In the genomic region with DNA sequence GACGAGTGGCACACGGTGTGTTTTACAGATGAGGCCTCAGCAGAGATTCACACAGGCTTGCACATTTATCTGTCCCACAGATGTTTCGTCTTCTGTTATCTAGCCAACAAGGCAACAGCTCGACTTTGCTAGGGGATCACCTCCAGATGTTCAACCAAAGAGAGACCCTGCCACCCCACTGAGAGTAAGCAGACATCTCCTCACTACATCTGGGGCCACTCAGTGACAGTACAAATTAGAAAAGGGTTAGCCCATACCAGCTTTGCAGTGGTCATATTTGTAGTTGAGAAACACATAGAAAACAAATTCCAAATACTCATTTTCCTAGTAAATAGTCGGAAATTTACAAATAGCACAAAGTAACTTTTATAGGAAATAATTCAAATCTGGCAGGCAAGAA, we compare ENCODE assay signal across 16 cellular contexts.
DNase-seq lines count a peak whose midpoint lies in the region; ATAC-seq and TF ChIP-seq lines count a peak whose summit lies in the region.
"Had no signal": no experiment of that assay in that cellular context is flagged by ENCODE, and none has a peak within 500 bp of the region (broad histone marks: within the 10 kb centered on the region; RNA-seq: fewer than 3 reads in every experiment).

No MANE protein-coding gene starts in this region.

- H3K27ac ChIP-seq in thoracic aorta = peak overlapping the region; percentile 23 to 27
- H3K27ac ChIP-seq: BLaER1 had no signal

- no peaks in the 10 kb centered on the region for H3K9me3 Mint-ChIP-seq in HFFc6
- H3K9me3 Mint-ChIP-seq: GM23338 had no signal

- peaks cover 14% of the 10 kb centered on the region for H3K4me1 Mint-ChIP-seq in HFFc6 (ENCODE audit: low read depth)
- H3K4me1 Mint-ChIP-seq: CD8-positive, alpha-beta memory T cell had no signal

- peak overlapping the region; percentile 23; the same call in 1 of the 2 replicates for H3K27ac Mint-ChIP-seq in HFFc6
- H3K27ac Mint-ChIP-seq: CD8-positive, alpha-beta memory T cell; GM23338 had no signal

- no peaks in the 10 kb centered on the region for H3K9me3 ChIP-seq in thoracic aorta
- H3K9me3 ChIP-seq: BLaER1, Caco-2 had no signal

- H3K27me3 ChIP-seq in thoracic aorta (replicated peaks; ENCODE audit: insufficient read depth) = no peaks in the 10 kb centered on the region
- H3K27me3 ChIP-seq: BLaER1 had no signal

- H3K4me3 ChIP-seq in thoracic aorta = no peak overlapping the region
- H3K4me3 ChIP-seq: BLaER1, GM23338 had no signal

- ATAC-seq in thoracic aorta (ENCODE audit: insufficient number of reproducible peaks, low FRiP score, low read depth) (no peak), HG03439 (IDR thresholded peaks at IDR 0.05; ENCODE audit: unreplicated experiment) (no peak)
- ATAC-seq: GM23338, HepG2 had no signal

- H3K4me1 ChIP-seq in thoracic aorta (ENCODE audit: control insufficient read depth in 1 of 2, low read depth in 2 of 2) = peaks cover 15 to 57% of the 10 kb centered on the region in 2 donors
- H3K4me1 ChIP-seq: Caco-2 had no signal

- DNase-seq in AG20443 (ENCODE audit: low spot score) (peak; percentile 22), HFFc6 (no peak), fibroblast of gingiva (ENCODE audit: low read depth) (peak; percentile 10), thoracic aorta (ENCODE audit: low spot score) (no peak), NCI-H446 treated with DMSO at 0.1 percent for 48 hours (lab: John Stamatoyannopoulos, UW) (no peak), occipital lobe (lab: John Stamatoyannopoulos, UW) (no peak)
- DNase-seq: AML-193; Caco-2; CD8-positive, alpha-beta memory T cell; DND-41; GDM1; H7 had no signal

- peaks cover 1% of the 10 kb centered on the region; the same call in 1 of the 2 replicates for H3K27me3 Mint-ChIP-seq in HFFc6 (ENCODE audit: insufficient read depth)
- H3K27me3 Mint-ChIP-seq: CD8-positive, alpha-beta memory T cell had no signal

- no peaks in the 10 kb centered on the region for H3K36me3 Mint-ChIP-seq in HFFc6 (ENCODE audit: low read depth)
- H3K36me3 Mint-ChIP-seq: CD8-positive, alpha-beta memory T cell had no signal

- no peak overlapping the region for H3K4me3 Mint-ChIP-seq in HFFc6
- H3K4me3 Mint-ChIP-seq: CD8-positive, alpha-beta memory T cell; GM23338 had no signal

- H3K36me3 ChIP-seq in thoracic aorta = no peaks in the 10 kb centered on the region

- TF ChIP-seq CTCF in HFFc6 (IDR thresholded peaks at IDR 0.05) = no peak
- TF ChIP-seq CTCF in thoracic aorta (IDR thresholded peaks at IDR 0.05) = no peak

Comparison
In these comparisons a context has a peak if more than half of its experiments do, and no peak if none do; other contexts are left out.
1. DNase-seq: peak in AG20443 (single experiment) and fibroblast of gingiva (single experiment); none in HFFc6 (single experiment), thoracic aorta (single experiment), NCI-H446 treated with DMSO at 0.1 percent for 48 hours (single experiment) and occipital lobe (single experiment).